Comparison of ENCODE assay signal across 1 cellular context in the genomic region with DNA sequence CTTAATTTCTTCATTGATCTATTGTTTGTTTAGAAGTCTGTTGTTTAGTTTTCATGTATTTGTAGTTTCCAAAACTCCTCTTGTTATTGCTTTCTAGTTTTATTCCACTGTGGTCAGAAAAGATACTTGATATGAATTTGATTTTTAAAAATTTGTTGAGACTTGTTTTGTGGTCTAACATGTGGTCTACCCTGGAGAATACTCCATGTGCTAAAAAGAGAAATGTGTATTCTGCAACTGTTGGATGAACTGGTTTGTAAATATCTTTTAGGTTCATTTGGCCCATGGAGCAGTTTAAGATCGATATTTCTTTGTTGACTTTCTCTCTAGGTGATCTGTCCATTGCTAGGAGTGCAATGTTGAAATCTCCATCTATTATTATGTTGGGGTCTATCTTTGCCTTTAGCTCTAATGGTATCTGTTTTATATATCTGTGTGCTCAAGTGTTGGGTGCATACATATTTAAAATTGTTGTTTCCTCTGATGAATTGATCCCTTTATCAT.
TF ChIP-seq lines count a peak whose summit lies in the region.

No MANE protein-coding gene starts in this region.

TF ChIP-seq in liver, 16 proteins besides CTCF, POLR2A, EP300 and RAD21 (continued from another document):
- TF ChIP-seq, protein P1, sequence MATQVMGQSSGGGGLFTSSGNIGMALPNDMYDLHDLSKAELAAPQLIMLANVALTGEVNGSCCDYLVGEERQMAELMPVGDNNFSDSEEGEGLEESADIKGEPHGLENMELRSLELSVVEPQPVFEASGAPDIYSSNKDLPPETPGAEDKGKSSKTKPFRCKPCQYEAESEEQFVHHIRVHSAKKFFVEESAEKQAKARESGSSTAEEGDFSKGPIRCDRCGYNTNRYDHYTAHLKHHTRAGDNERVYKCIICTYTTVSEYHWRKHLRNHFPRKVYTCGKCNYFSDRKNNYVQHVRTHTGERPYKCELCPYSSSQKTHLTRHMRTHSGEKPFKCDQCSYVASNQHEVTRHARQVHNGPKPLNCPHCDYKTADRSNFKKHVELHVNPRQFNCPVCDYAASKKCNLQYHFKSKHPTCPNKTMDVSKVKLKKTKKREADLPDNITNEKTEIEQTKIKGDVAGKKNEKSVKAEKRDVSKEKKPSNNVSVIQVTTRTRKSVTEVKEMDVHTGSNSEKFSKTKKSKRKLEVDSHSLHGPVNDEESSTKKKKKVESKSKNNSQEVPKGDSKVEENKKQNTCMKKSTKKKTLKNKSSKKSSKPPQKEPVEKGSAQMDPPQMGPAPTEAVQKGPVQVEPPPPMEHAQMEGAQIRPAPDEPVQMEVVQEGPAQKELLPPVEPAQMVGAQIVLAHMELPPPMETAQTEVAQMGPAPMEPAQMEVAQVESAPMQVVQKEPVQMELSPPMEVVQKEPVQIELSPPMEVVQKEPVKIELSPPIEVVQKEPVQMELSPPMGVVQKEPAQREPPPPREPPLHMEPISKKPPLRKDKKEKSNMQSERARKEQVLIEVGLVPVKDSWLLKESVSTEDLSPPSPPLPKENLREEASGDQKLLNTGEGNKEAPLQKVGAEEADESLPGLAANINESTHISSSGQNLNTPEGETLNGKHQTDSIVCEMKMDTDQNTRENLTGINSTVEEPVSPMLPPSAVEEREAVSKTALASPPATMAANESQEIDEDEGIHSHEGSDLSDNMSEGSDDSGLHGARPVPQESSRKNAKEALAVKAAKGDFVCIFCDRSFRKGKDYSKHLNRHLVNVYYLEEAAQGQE (IDR thresholded peaks at IDR 0.05): no peak
- no peak for TF ChIP-seq NR2F2 (IDR thresholded peaks at IDR 0.05)
